Comparison of ENCODE assay signal across 9 cellular contexts in genomic region chr9:21357479-21358290, GRCh38. TPM values are rescaled to one million over a fixed set of nuclear protein-coding genes. Genes with fewer than 3 reads are reported as not detected.
DNase-seq lines count a peak whose midpoint lies in the region; ATAC-seq, FAIRE-seq and TF ChIP-seq lines count a peak whose summit lies in the region.
"Had no signal": no experiment of that assay in that cellular context is flagged by ENCODE, and none has a peak within 500 bp of the region (broad histone marks: within the 10 kb centered on the region; RNA-seq: fewer than 3 reads in every experiment).

No MANE protein-coding gene starts in this region.

- no peak for TF ChIP-seq CTCF in astrocyte (IDR thresholded peaks at IDR 0.05; ENCODE audit: insufficient read depth, low read depth, low read length)
- no peak for TF ChIP-seq CTCF in H9 (conservative IDR thresholded peaks at IDR 0.05)

- H3K9me3 ChIP-seq in CD8-positive, alpha-beta memory T cell (ENCODE audit: low read length) = no peaks in the 10 kb centered on the region
- H3K9me3 ChIP-seq in astrocyte (ENCODE audit: insufficient read depth, low read depth, low read length) = no peaks in the 10 kb centered on the region
- H3K9me3 ChIP-seq in H9 (ENCODE audit: control insufficient read depth, low read depth, low read length) = no peaks in the 10 kb centered on the region

- H4K5ac ChIP-seq in H9 (ENCODE audit: insufficient read length, low read depth, low read length) = no peak overlapping the region

- intact Hi-C loops in Right ventricle myocardium superior (cut with DNase I) = no loop called here

- H2BK5ac ChIP-seq in H9 (ENCODE audit: insufficient read length, low read length) = no peak overlapping the region

- no peak overlapping the region for H3K56ac ChIP-seq in H9 (ENCODE audit: insufficient read length, low read depth, low read length)

- peak overlapping the region; percentile 27 to 76 (median 71) for H3K4me3 Mint-ChIP-seq in CD8-positive, alpha-beta memory T cell
- no peak overlapping the region for H3K4me3 Mint-ChIP-seq in astrocyte (ENCODE audit: unreplicated experiment)
- H3K4me3 Mint-ChIP-seq in H9 = no peak overlapping the region

- no peaks in the 10 kb centered on the region for H3K36me3 ChIP-seq in CD8-positive, alpha-beta memory T cell (ENCODE audit: insufficient read depth, low read length)
- H3K36me3 ChIP-seq in astrocyte (ENCODE audit: insufficient read depth, low read length) = no peaks in the 10 kb centered on the region

- peaks cover 14% of the 10 kb centered on the region for H3K4me1 ChIP-seq in CD8-positive, alpha-beta memory T cell (ENCODE audit: insufficient read depth, low read length)
- H3K4me1 ChIP-seq in astrocyte (ENCODE audit: insufficient read depth, low read length) (no peaks in the 10 kb centered on the region), H9 (ENCODE audit: insufficient read depth, low read length) (no peaks in the 10 kb centered on the region)

- H3K4me2 ChIP-seq in astrocyte (ENCODE audit: low read length) (peak overlapping the region; percentile 55), H9 (ENCODE audit: insufficient read depth, insufficient read length, low read length) (no peak overlapping the region)

- H3K4me1 Mint-ChIP-seq in CD8-positive, alpha-beta memory T cell = peaks cover 11 to 20% (median 18%) of the 10 kb centered on the region in 3 donors
- H3K4me1 Mint-ChIP-seq in astrocyte (ENCODE audit: low read depth, unreplicated experiment) = no peaks in the 10 kb centered on the region
- H3K4me1 Mint-ChIP-seq in H9 = no peaks in the 10 kb centered on the region

- peak overlapping the region; percentile 6 to 86 (median 68) for H3K27ac Mint-ChIP-seq in CD8-positive, alpha-beta memory T cell
- no peak overlapping the region for H3K27ac Mint-ChIP-seq in astrocyte (ENCODE audit: unreplicated experiment)
- H3K27ac Mint-ChIP-seq in H9 = no peak overlapping the region

- DNase-seq in CD8-positive, alpha-beta memory T cell = peak in 1 of 5 donors; percentile 48
- DNase-seq in astrocyte (ENCODE audit: low read depth) = peak; percentile 4
- DNase-seq in amniotic stem cell (lab: John Stamatoyannopoulos, UW) = no peak
- DNase-seq in H9 = no peak
- DNase-seq in Right ventricle myocardium superior = no peak
- DNase-seq in cortex of kidney (lab: John Stamatoyannopoulos, UW) = no peak

- H3K4me3 ChIP-seq in CD8-positive, alpha-beta memory T cell (ENCODE audit: low read length) = peak overlapping the region; percentile 36
- H3K4me3 ChIP-seq in astrocyte (ENCODE audit: insufficient read depth, low read depth, low read length) = no peak overlapping the region

- H3K36me3 Mint-ChIP-seq in CD8-positive, alpha-beta memory T cell = peaks cover 0 to 18% (median 0%) of the 10 kb centered on the region in 3 donors
- H3K36me3 Mint-ChIP-seq in astrocyte (ENCODE audit: low read depth, unreplicated experiment) (no peaks in the 10 kb centered on the region), H9 (ENCODE audit: insufficient read depth in 1 of 3, low read depth in 3 of 3) (peaks cover 0 to 3% (median 0%) of the 10 kb centered on the region in 3 experiments; a peak in 2 of 7 replicates)

- H3K9ac ChIP-seq in astrocyte (ENCODE audit: low read length) = no peak overlapping the region
- H3K9ac ChIP-seq in H9 (ENCODE audit: extremely low read depth, insufficient read length, low read length) = no peak overlapping the region

- no peak overlapping the region for H2BK120ac ChIP-seq in H9 (ENCODE audit: low read depth, low read length, poor library complexity, severe bottlenecking)

- no peaks in the 10 kb centered on the region for H3K27me3 ChIP-seq in CD8-positive, alpha-beta memory T cell (ENCODE audit: insufficient read depth, low read length, poor library complexity, severe bottlenecking)
- H3K27me3 ChIP-seq in astrocyte (ENCODE audit: insufficient read depth, low read length) (no peaks in the 10 kb centered on the region), H9 (ENCODE audit: insufficient read depth, low read length) (no peaks in the 10 kb centered on the region)

- H4K8ac ChIP-seq in H9 (replicated peaks; ENCODE audit: insufficient read length, low read depth, low read length) = no peak overlapping the region

- no peak for FAIRE-seq in astrocyte (lab: Jason Lieb, UNC)
- FAIRE-seq: islet of Langerhans had no signal

- CTCF ChIA-PET in CD8-positive, alpha-beta memory T cell (lab: Charles Lee) = interaction anchor here (0.8 to 1.4 kb wide), 4 partner anchors 22 to 38 kb away, joined by 3 read pairs; no protein-coding TSS in a partner anchor

- POLR2A ChIA-PET in CD8-positive, alpha-beta memory T cell (lab: Charles Lee) = interaction anchor here (1.3 kb wide), 1 partner anchor 23 kb away, joined by 3 read pairs; no protein-coding TSS in a partner anchor

- H2AK5ac ChIP-seq in H9 (ENCODE audit: insufficient read length, low read length) = no peak overlapping the region

- H2AFZ ChIP-seq in astrocyte (ENCODE audit: low read depth, low read length) (peak overlapping the region; percentile 45), H9 (ENCODE audit: low read length) (no peak overlapping the region)

- H2BK12ac ChIP-seq in H9 (ENCODE audit: insufficient read length, low read depth, low read length) = no peak overlapping the region

- no peak overlapping the region for H3T11ph ChIP-seq in H9 (ENCODE audit: low read length)

- peak; percentile 95 for ATAC-seq in GM19395 (IDR thresholded peaks at IDR 0.05; ENCODE audit: unreplicated experiment)
- ATAC-seq in HG03139 (IDR thresholded peaks at IDR 0.05; ENCODE audit: unreplicated experiment) = peak; percentile 90
- ATAC-seq in Right ventricle myocardium superior (ENCODE audit: poor library complexity) = no peak

- H3K79me2 ChIP-seq in astrocyte (ENCODE audit: insufficient read depth, low read length) (no peaks in the 10 kb centered on the region), H9 (ENCODE audit: insufficient read depth, low read length) (no peaks in the 10 kb centered on the region)

- no peak overlapping the region for H3K14ac ChIP-seq in H9 (ENCODE audit: insufficient read depth, low read length)

- H3K27me3 Mint-ChIP-seq in CD8-positive, alpha-beta memory T cell = peaks cover 10 to 20% of the 10 kb centered on the region in 2 donors
- no peaks in the 10 kb centered on the region for H3K27me3 Mint-ChIP-seq in astrocyte (ENCODE audit: low read depth, unreplicated experiment)
- H3K27me3 Mint-ChIP-seq in H9 (ENCODE audit: low read depth) = peaks cover 4% of the 10 kb centered on the region; the same call in 1 of the 2 replicates

- no peak overlapping the region for H3K23ac ChIP-seq in H9 (ENCODE audit: insufficient read length, low read depth, low read length)

- no peaks in the 10 kb centered on the region for H3K23me2 ChIP-seq in H9 (ENCODE audit: insufficient read length, low read depth, low read length, poor library complexity, severe bottlenecking)

- H2BK20ac ChIP-seq in H9 (ENCODE audit: low read depth, low read length, poor library complexity, severe bottlenecking) = no peak overlapping the region

- WGBS in H9 (ENCODE audit: extremely low coverage, insufficient read length, low lambda C conversion rate) = no CpG with 5 or more reads among the region's 7 CpGs

- no peak overlapping the region for H3K27ac ChIP-seq in CD8-positive, alpha-beta memory T cell (ENCODE audit: low read depth, low read length)
- H3K27ac ChIP-seq in astrocyte (ENCODE audit: low read depth, low read length) (no peak overlapping the region), H9 (ENCODE audit: insufficient read length, low read depth, low read length) (no peak overlapping the region)

- H3K79me1 ChIP-seq in H9 (ENCODE audit: insufficient read depth, low read depth, low read length, poor library complexity, severe bottlenecking) = no peaks in the 10 kb centered on the region

- no peak overlapping the region for H3K18ac ChIP-seq in H9 (ENCODE audit: insufficient read length, low read depth, low read length)

- H4K20me1 ChIP-seq in astrocyte (ENCODE audit: insufficient read depth, low read length) = no peaks in the 10 kb centered on the region
- no peaks in the 10 kb centered on the region for H4K20me1 ChIP-seq in H9 (ENCODE audit: control insufficient read depth, insufficient read depth, insufficient read length)

- peaks cover 0 to 10% (median 6%) of the 10 kb centered on the region in 5 donors for H3K9me3 Mint-ChIP-seq in CD8-positive, alpha-beta memory T cell
- H3K9me3 Mint-ChIP-seq in astrocyte (ENCODE audit: unreplicated experiment) = peaks cover 3% of the 10 kb centered on the region
- H3K9me3 Mint-ChIP-seq in H9 = peaks cover 4 to 7% of the 10 kb centered on the region in 2 experiments; a peak in 4 of 5 replicates

- H4K91ac ChIP-seq in H9 (ENCODE audit: insufficient read length, low read depth, low read length) = no peak overlapping the region

- no peak overlapping the region for H2BK15ac ChIP-seq in H9 (ENCODE audit: low read depth, low read length)

- no peak overlapping the region for H3K4ac ChIP-seq in H9 (ENCODE audit: low read depth, low read length)

RNA-seq across cellular contexts. Expression of gene IFNA6, which starts 7.0 kb away (rescaled TPM):
- not detected for total RNA-seq in CD8-positive, alpha-beta memory T cell
- polyA plus RNA-seq in CD8-positive, alpha-beta memory T cell = not detected
- total RNA-seq in astrocyte = not detected in 2 replicates
- total RNA-seq in H9 (2021) = not detected in 2 replicates
- not detected for total RNA-seq in Right ventricle myocardium superior

RNA-seq across cellular contexts. Expression of gene IFNA13, which starts 10.2 kb away (rescaled TPM):
- not detected for total RNA-seq in CD8-positive, alpha-beta memory T cell
- polyA plus RNA-seq in CD8-positive, alpha-beta memory T cell = not detected
- total RNA-seq in astrocyte (not detected in 2 replicates), H9 (2021) (not detected in 2 replicates), Right ventricle myocardium superior (not detected)

RNA-seq across cellular contexts. Expression of gene KLHL9, which starts 22.5 kb away (rescaled TPM):
- 10 to 100 TPM; 16.0 to 16.3 TPM for total RNA-seq in CD8-positive, alpha-beta memory T cell
- 16.9 TPM for polyA plus RNA-seq in CD8-positive, alpha-beta memory T cell
- total RNA-seq in astrocyte (30.3 and 30.4 TPM in 2 replicates), H9 (2021) (17.4 and 18.2 TPM in 2 replicates), Right ventricle myocardium superior (11.2 TPM)

RNA-seq across cellular contexts. Expression of gene IFNA2, which starts 27.5 kb away (rescaled TPM):
- total RNA-seq in CD8-positive, alpha-beta memory T cell = not detected
- not detected for polyA plus RNA-seq in CD8-positive, alpha-beta memory T cell
- total RNA-seq in astrocyte = not detected in 2 replicates
- not detected in 2 replicates for total RNA-seq in H9 (2021)
- total RNA-seq in Right ventricle myocardium superior = not detected

RNA-seq across cellular contexts. Expression of gene IFNA8, which starts 51.2 kb away (rescaled TPM):
- total RNA-seq in CD8-positive, alpha-beta memory T cell = not detected
- not detected for polyA plus RNA-seq in CD8-positive, alpha-beta memory T cell
- total RNA-seq in astrocyte = not detected in 2 replicates
- not detected in 2 replicates for total RNA-seq in H9 (2021)
- not detected for total RNA-seq in Right ventricle myocardium superior

Comparison
In these comparisons a context has a peak if more than half of its experiments do, and no peak if none do; other contexts are left out.
1. H3K27ac Mint-ChIP-seq: peak in CD8-positive, alpha-beta memory T cell (8 of 8); none in astrocyte (single experiment) and H9 (0 of 3).
2. H3K4me3 Mint-ChIP-seq: peak in CD8-positive, alpha-beta memory T cell (7 of 7); none in astrocyte (single experiment) and H9 (0 of 2).